10 cellular contexts compared by ENCODE assay signal in genomic region chr10:18793951-18794350, GRCh38.
DNase-seq lines count a peak whose midpoint lies in the region; ATAC-seq and TF ChIP-seq lines count a peak whose summit lies in the region.
"Had no signal": no experiment of that assay in that cellular context is flagged by ENCODE, and none has a peak within 500 bp of the region (broad histone marks: within the 10 kb centered on the region; RNA-seq: fewer than 3 reads in every experiment).

No MANE protein-coding gene starts in this region.

- no CpG with 5 or more reads among the region's 3 CpGs for WGBS in neuronal stem cell (ENCODE audit: extremely low coverage in 2 of 2, insufficient read length in 2 of 2, insufficient replicate concordance in 1 of 2), 2 donors

- H3K27ac Mint-ChIP-seq in T-helper 2 cell treated with Interferon-gamma antibody and Interleukin-4, amounts not matched to agents 5 μg/mL and 100 μg/mL, for 36 hours: no peak overlapping the region

- no peak overlapping the region for H3K4ac ChIP-seq in neuronal stem cell (ENCODE audit: low read length)

- DNase-seq in left ventricle myocardium inferior: no peak
- no peak for DNase-seq in left ventricle myocardium superior
- no peak for DNase-seq in Peyer's patch
- DNase-seq in foreskin keratinocyte: peak in 1 of 2 donors; percentile 11
- no peak for DNase-seq in T-helper 2 cell treated with Interferon-gamma antibody and Interleukin-4, amounts not matched to agents 5 μg/mL and 100 μg/mL, for 36 hours (ENCODE audit: low spot score)
- DNase-seq in neuronal stem cell (ENCODE audit: low spot score): no peak
- DNase-seq: activated CD4-positive, alpha-beta T cell treated with anti-CD3 and anti-CD28 coated beads for 1 hour; cortex of kidney had no signal

- no peak overlapping the region for H2AFZ ChIP-seq in neuronal stem cell (ENCODE audit: low read length)

- H3K4me2 ChIP-seq in neuronal stem cell (ENCODE audit: insufficient read depth, low read length, poor library complexity, severe bottlenecking): no peak overlapping the region

- H3K14ac ChIP-seq in neuronal stem cell (ENCODE audit: low read length): no peak overlapping the region

- H3K27me3 ChIP-seq in left ventricle myocardium inferior (ENCODE audit: low read depth): no peaks in the 10 kb centered on the region
- H3K27me3 ChIP-seq in Peyer's patch: no peaks in the 10 kb centered on the region
- no peaks in the 10 kb centered on the region for H3K27me3 ChIP-seq in foreskin keratinocyte
- no peaks in the 10 kb centered on the region for H3K27me3 ChIP-seq in neuronal stem cell (ENCODE audit: control insufficient read depth in 3 of 3, insufficient read depth in 3 of 3, low read depth in 1 of 3, low read length in 3 of 3)

- H3K27ac ChIP-seq in left ventricle myocardium inferior (replicated peaks) (no peak overlapping the region), Peyer's patch (no peak overlapping the region), foreskin keratinocyte (no peak overlapping the region), neuronal stem cell (replicated peaks; ENCODE audit: low read length) (no peak overlapping the region)

- TF ChIP-seq CTCF in left ventricle myocardium inferior (IDR thresholded peaks at IDR 0.05; ENCODE audit: borderline replicate concordance) (peak; percentile 40), Peyer's patch (IDR thresholded peaks at IDR 0.05) (peak in 4 of 6 experiments; percentile 10 to 87 (median 76)), foreskin keratinocyte (conservative IDR thresholded peaks at IDR 0.05) (peak; percentile 51)

- H2BK120ac ChIP-seq in neuronal stem cell (ENCODE audit: low read depth, low read length): no peak overlapping the region

- H2BK5ac ChIP-seq in neuronal stem cell (ENCODE audit: low read length): no peak overlapping the region

- no peak for TF ChIP-seq POLR2A in Peyer's patch (IDR thresholded peaks at IDR 0.05)

- no peaks in the 10 kb centered on the region for H3K36me3 Mint-ChIP-seq in T-helper 2 cell treated with Interferon-gamma antibody and Interleukin-4, amounts not matched to agents 5 μg/mL and 100 μg/mL, for 36 hours (ENCODE audit: low read depth)

- peaks cover 14% of the 10 kb centered on the region for H3K9me3 Mint-ChIP-seq in T-helper 2 cell treated with Interferon-gamma antibody and Interleukin-4, amounts not matched to agents 5 μg/mL and 100 μg/mL, for 36 hours

- ATAC-seq in left ventricle myocardium superior (no peak), foreskin keratinocyte (no peak), HG02623 (IDR thresholded peaks at IDR 0.05; ENCODE audit: unreplicated experiment) (no peak), HG03045 (IDR thresholded peaks at IDR 0.05; ENCODE audit: unreplicated experiment) (no peak)

- H3K4me3 Mint-ChIP-seq in T-helper 2 cell treated with Interferon-gamma antibody and Interleukin-4, amounts not matched to agents 5 μg/mL and 100 μg/mL, for 36 hours: no peak overlapping the region

- H2AK5ac ChIP-seq in neuronal stem cell (ENCODE audit: low read depth, low read length): no peak overlapping the region

- no peaks in the 10 kb centered on the region for H3K79me1 ChIP-seq in neuronal stem cell (ENCODE audit: low read depth, low read length)

- no peaks in the 10 kb centered on the region for H3K4me1 Mint-ChIP-seq in T-helper 2 cell treated with Interferon-gamma antibody and Interleukin-4, amounts not matched to agents 5 μg/mL and 100 μg/mL, for 36 hours (ENCODE audit: low read depth)

- peaks cover 15% of the 10 kb centered on the region for H3K9me3 ChIP-seq in left ventricle myocardium inferior (replicated peaks)
- H3K9me3 ChIP-seq in Peyer's patch: peaks cover 0 to 6% (median 0%) of the 10 kb centered on the region in 4 donors
- H3K9me3 ChIP-seq in neuronal stem cell (replicated peaks in 1 of 2; ENCODE audit: control insufficient read depth in 2 of 2, insufficient read depth in 1 of 2, low read depth in 1 of 2, low read length in 2 of 2): peaks cover 0 to under 1% of the 10 kb centered on the region in 2 donors

- H2BK15ac ChIP-seq in neuronal stem cell (ENCODE audit: low read length): no peak overlapping the region

- H3K23ac ChIP-seq in neuronal stem cell (ENCODE audit: low read depth, low read length, poor library complexity): no peak overlapping the region

- intact Hi-C loops in left ventricle myocardium inferior (cut with micrococcal nuclease): no loop called here
- intact Hi-C loops in left ventricle myocardium superior (cut with micrococcal nuclease): no loop called here

- H3K9ac ChIP-seq in neuronal stem cell (ENCODE audit: low read depth, low read length, poor library complexity): no peak overlapping the region

- no peak overlapping the region for H4K91ac ChIP-seq in neuronal stem cell (ENCODE audit: low read depth, low read length, poor library complexity)

- H3K4me1 ChIP-seq in left ventricle myocardium inferior (no peaks in the 10 kb centered on the region), Peyer's patch (no peaks in the 10 kb centered on the region), foreskin keratinocyte (no peaks in the 10 kb centered on the region), neuronal stem cell (ENCODE audit: control insufficient read depth in 2 of 2, insufficient read depth in 1 of 2, low read depth in 1 of 2, low read length in 2 of 2) (peaks cover 0 to 8% of the 10 kb centered on the region in 2 donors)

- H3K27me3 Mint-ChIP-seq in T-helper 2 cell treated with Interferon-gamma antibody and Interleukin-4, amounts not matched to agents 5 μg/mL and 100 μg/mL, for 36 hours (ENCODE audit: low read depth): no peaks in the 10 kb centered on the region

- no peak overlapping the region for H4K8ac ChIP-seq in neuronal stem cell (ENCODE audit: low read depth, low read length)

- H3K4me3 ChIP-seq in left ventricle myocardium inferior: no peak overlapping the region
- H3K4me3 ChIP-seq in Peyer's patch: no peak overlapping the region
- no peak overlapping the region for H3K4me3 ChIP-seq in neuronal stem cell (ENCODE audit: low read length in 2 of 2)

- no peaks in the 10 kb centered on the region for H3K36me3 ChIP-seq in left ventricle myocardium inferior
- H3K36me3 ChIP-seq in Peyer's patch: no peaks in the 10 kb centered on the region
- H3K36me3 ChIP-seq in neuronal stem cell (replicated peaks in 1 of 2; ENCODE audit: control insufficient read depth in 2 of 2, insufficient read depth in 2 of 2, low read length in 2 of 2): no peaks in the 10 kb centered on the region

- no peak overlapping the region for H2BK12ac ChIP-seq in neuronal stem cell (ENCODE audit: low read length)

- no peak overlapping the region for H3K18ac ChIP-seq in neuronal stem cell (ENCODE audit: low read length)
